8 cellular contexts compared by ENCODE assay signal in the genomic region with DNA sequence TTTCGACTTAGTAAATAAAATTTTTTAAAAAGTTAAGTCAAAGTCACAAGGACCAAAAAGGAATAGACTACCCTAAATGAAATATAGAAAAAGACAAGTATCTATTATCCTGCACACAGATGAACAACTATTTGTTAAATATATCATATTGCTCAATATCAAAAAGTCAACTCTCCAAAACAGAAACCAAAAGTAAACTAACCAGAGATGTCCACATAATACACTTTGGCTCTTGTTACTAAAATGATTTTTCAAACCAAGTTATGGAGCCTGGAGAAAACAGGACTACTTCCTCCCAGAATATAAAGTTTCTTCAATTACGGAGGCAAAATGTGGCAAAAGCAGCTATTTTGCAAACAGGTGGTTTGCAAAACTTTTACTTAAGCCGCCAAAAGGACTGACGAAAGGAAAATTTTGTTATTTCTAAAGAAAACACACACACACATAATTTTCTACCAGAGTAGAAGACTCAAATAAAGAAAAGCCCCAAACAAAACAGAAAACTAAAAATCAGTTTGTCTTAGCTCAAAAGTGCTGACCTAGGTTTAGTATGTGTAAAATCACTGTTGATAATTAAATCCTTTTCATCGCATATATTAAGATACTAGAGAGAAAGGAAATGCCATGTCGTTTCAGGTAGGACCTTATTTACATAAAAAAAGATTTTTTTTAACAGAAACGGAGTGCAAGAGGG. TPM values are rescaled to one million over a fixed set of nuclear protein-coding genes. Genes with fewer than 3 reads are reported as not detected.
A peak's percentile ranks its signal among the peaks of the same experiment; 100 is the strongest.
DNase-seq lines count a peak whose midpoint lies in the region; ATAC-seq and TF ChIP-seq lines count a peak whose summit lies in the region.

No MANE protein-coding gene starts in this region.

- H3K9ac ChIP-seq in SU-DHL-6 (ENCODE audit: low read length): peak overlapping the region; percentile 79
- peak overlapping the region; percentile 91 for H3K9ac ChIP-seq in skeletal muscle satellite cell (ENCODE audit: low read depth, low read length)

- H3K4me2 ChIP-seq in SU-DHL-6 (ENCODE audit: low read depth, low read length, poor library complexity, severe bottlenecking) (peak overlapping the region; percentile 87), skeletal muscle satellite cell (ENCODE audit: low read length) (peak overlapping the region; percentile 91)

- H3K9me3 ChIP-seq in SU-DHL-6 (ENCODE audit: insufficient read depth, low read length) (no peaks in the 10 kb centered on the region), skeletal muscle satellite cell (replicated peaks; ENCODE audit: low read length) (no peaks in the 10 kb centered on the region)

- H3K36me3 ChIP-seq in SU-DHL-6 (ENCODE audit: low read length): peaks cover 3% of the 10 kb centered on the region; the same call in 1 of the 2 replicates
- no peaks in the 10 kb centered on the region for H3K36me3 ChIP-seq in skeletal muscle satellite cell (ENCODE audit: insufficient read depth, low read length)

- no peaks in the 10 kb centered on the region for H3K9me2 ChIP-seq in SU-DHL-6 (replicated peaks; ENCODE audit: insufficient read depth, low read length)

- H3K27me3 ChIP-seq in SU-DHL-6 (ENCODE audit: low read length) (no peaks in the 10 kb centered on the region), skeletal muscle satellite cell (ENCODE audit: control insufficient read depth, insufficient read depth, low read length) (no peaks in the 10 kb centered on the region)

- DNase-seq in SKM-1 treated with dmso at 0.1 percent for 144 hours (lab: John Stamatoyannopoulos, UW; ENCODE audit: unreplicated experiment) (peak; percentile 8), SKM-1 (lab: John Stamatoyannopoulos, UW; ENCODE audit: unreplicated experiment) (no peak), fibroblast of peridontal ligament (ENCODE audit: extremely low read depth) (peak; percentile 72)

- peaks cover 14% of the 10 kb centered on the region for H3F3A ChIP-seq in SU-DHL-6 (ENCODE audit: insufficient read depth)

- peak overlapping the region; percentile 89 for H3K4me3 ChIP-seq in SU-DHL-6 (ENCODE audit: insufficient read depth, low read length, poor library complexity, severe bottlenecking)
- H3K4me3 ChIP-seq in skeletal muscle satellite cell (ENCODE audit: low read length): peak overlapping the region; percentile 98

- ATAC-seq in HG03442 (IDR thresholded peaks at IDR 0.05; ENCODE audit: unreplicated experiment) (no peak), GM21515 (IDR thresholded peaks at IDR 0.05; ENCODE audit: unreplicated experiment) (no peak), HG03097 (IDR thresholded peaks at IDR 0.05; ENCODE audit: low FRiP score, unreplicated experiment) (no peak)

- no peaks in the 10 kb centered on the region; the same call in 1 of the 2 replicates for H4K20me1 ChIP-seq in SU-DHL-6 (ENCODE audit: low read depth, low read length)

- no peak for TF ChIP-seq CTCF in SU-DHL-6 (IDR thresholded peaks at IDR 0.05; ENCODE audit: insufficient read depth, low read length, poor library complexity, severe bottlenecking)

- 0 out of 2 replicates have a peak, but pooled peaks cover 10% of the 10 kb centered on the region for H3K79me2 ChIP-seq in SU-DHL-6 (ENCODE audit: insufficient read depth, low read length)

- H3K27ac ChIP-seq in SU-DHL-6 (ENCODE audit: low read depth, low read length): no peak overlapping the region

- peaks cover 21% of the 10 kb centered on the region for H3K4me1 ChIP-seq in skeletal muscle satellite cell (ENCODE audit: control insufficient read depth, insufficient read depth, low read length)

- peak overlapping the region; percentile 93 for H2AFZ ChIP-seq in SU-DHL-6 (ENCODE audit: low read depth, low read length, severe bottlenecking)

RNA-seq across cellular contexts. Expression of a gene that starts 1.1 kb away (rescaled TPM):
- 41.7 and 78.8 TPM in 2 replicates for total RNA-seq in skeletal muscle satellite cell (2012; rRNA removed)
